ENCODE assay signal across 26 cellular contexts in genomic region chr4:84841435-84841834, GRCh38.
"Had no signal": no experiment of that assay in that cellular context is flagged by ENCODE, and none has a peak within 500 bp of the region (broad histone marks: within the 10 kb centered on the region; RNA-seq: fewer than 3 reads in every experiment).

No MANE protein-coding gene starts in this region.

- H3K27ac Mint-ChIP-seq: immature natural killer cell; natural killer cell; stimulated activated naive CD8-positive, alpha-beta T cell treated with anti-CD3 and anti-CD28 coated beads, Interleukin-15, amount 100 ng/mL, for 72 hours had no signal

- H3K4me3 Mint-ChIP-seq: immature natural killer cell; natural killer cell; neural crest cell; stimulated activated naive CD8-positive, alpha-beta T cell treated with anti-CD3 and anti-CD28 coated beads, Interleukin-15, amount 100 ng/mL, for 72 hours had no signal

- ATAC-seq: heart right ventricle; left ventricle myocardium superior; lower lobe of right lung; natural killer cell; pancreas; right lobe of liver; stimulated activated naive CD8-positive, alpha-beta T cell treated with anti-CD3 and anti-CD28 coated beads, Interleukin-15, amount 100 ng/mL, for 72 hours; upper lobe of right lung had no signal

- H3K36me3 Mint-ChIP-seq: immature natural killer cell, natural killer cell had no signal

- H3K9me3 Mint-ChIP-seq: neural crest cell; stimulated activated naive CD8-positive, alpha-beta T cell treated with anti-CD3 and anti-CD28 coated beads, Interleukin-15, amount 100 ng/mL, for 72 hours had no signal

- H3K4me1 Mint-ChIP-seq: immature natural killer cell; natural killer cell; neural crest cell; stimulated activated naive CD8-positive, alpha-beta T cell treated with anti-CD3 and anti-CD28 coated beads, Interleukin-15, amount 100 ng/mL, for 72 hours had no signal

- DNase-seq: dermis blood vessel endothelial cell; effector memory CD4-positive, alpha-beta T cell; erythroblast; esophagus squamous epithelium; foreskin melanocyte; glutamatergic neuron; heart right ventricle; hypothalamus; immature natural killer cell; islet precursor cell; kidney glomerular epithelial cell; left ventricle myocardium superior; lower lobe of right lung; natural killer cell; pancreas; right lobe of liver; stimulated activated CD4-positive, alpha-beta T cell treated with anti-CD3 and anti-CD28 coated beads, Interleukin-12 subunit alpha, Interleukin-12 subunit beta, amount 100 ng/mL, for 4 hours; stimulated activated CD4-positive, alpha-beta T cell treated with anti-CD3 and anti-CD28 coated beads, Interleukin-1b, Interleukin-23, amount 100 ng/mL, for 48 hours; stimulated activated CD4-positive, alpha-beta T cell treated with anti-CD3 and anti-CD28 coated beads, Interleukin-4, amount 100 ng/mL, for 1 hour; stimulated activated CD8-positive, alpha-beta memory T cell treated with anti-CD3 and anti-CD28 coated beads, Interleukin-4, amount 100 ng/mL, for 48 hours; stimulated activated naive CD4-positive, alpha-beta T cell; stimulated activated naive CD8-positive, alpha-beta T cell treated with anti-CD3 and anti-CD28 coated beads, Interleukin-15, amount 100 ng/mL, for 72 hours; transverse colon; upper lobe of right lung; uterus had no signal

- H3K27me3 Mint-ChIP-seq: stimulated activated naive CD8-positive, alpha-beta T cell treated with anti-CD3 and anti-CD28 coated beads, Interleukin-15, amount 100 ng/mL, for 72 hours had no signal
